In genomic region chr12:124006582-124007170, GRCh38 we compare ENCODE assay signal across 11 cellular contexts. TPM values are rescaled to one million over a fixed set of nuclear protein-coding genes. Genes with fewer than 3 reads are reported as not detected.
DNase-seq lines count a peak whose midpoint lies in the region; ATAC-seq and TF ChIP-seq lines count a peak whose summit lies in the region.
"Had no signal": no experiment of that assay in that cellular context is flagged by ENCODE, and none has a peak within 500 bp of the region (broad histone marks: within the 10 kb centered on the region; RNA-seq: fewer than 3 reads in every experiment).

No MANE protein-coding gene starts in this region.

- H3K4me3 ChIP-seq in OCI-LY7 (ENCODE audit: low read depth, low read length, poor library complexity, severe bottlenecking): no peak overlapping the region
- no peak overlapping the region for H3K4me3 ChIP-seq in endodermal cell (ENCODE audit: low read length)
- H3K4me3 ChIP-seq in right lobe of liver: no peak overlapping the region
- H3K4me3 ChIP-seq: MG63 had no signal

- no peak overlapping the region for H3K27ac ChIP-seq in CD4-positive, alpha-beta T cell (ENCODE audit: low read depth, low read length)
- H3K27ac ChIP-seq in OCI-LY7 (ENCODE audit: low read depth, low read length, poor library complexity, severe bottlenecking) (peak overlapping the region; percentile 23), endodermal cell (ENCODE audit: low read depth, low read length) (peak overlapping the region; percentile 16), right lobe of liver (no peak overlapping the region)

- 91 to 92% methylated on average over 4 to 8 of the region's 8 CpGs for WGBS in endodermal cell (ENCODE audit: insufficient coverage in 1 of 2, insufficient read length in 1 of 2), 2 experiments
- WGBS in right lobe of liver (ENCODE audit: insufficient coverage, low coverage, low lambda C conversion rate, missing lambda C conversion rate): 69% methylated on average over 4 of the region's 8 CpGs

- peak in 5 of 10 experiments; percentile 9 to 45 (median 18) for DNase-seq in CD4-positive, alpha-beta T cell
- DNase-seq in OCI-LY7 (ENCODE audit: low spot score) (peak; percentile 40), endodermal cell (no peak), CD1c-positive myeloid dendritic cell (ENCODE audit: extremely low spot score) (no peak), NCI-H187 (lab: John Stamatoyannopoulos, UW) (no peak), H4 (ENCODE audit: low spot score) (no peak), right lobe of liver (no peak)
- DNase-seq: Caco-2, MG63, PC-3 had no signal

- H3K27me3 Mint-ChIP-seq in CD4-positive, alpha-beta T cell: no peaks in the 10 kb centered on the region
- no peaks in the 10 kb centered on the region for H3K27me3 Mint-ChIP-seq in endodermal cell (ENCODE audit: insufficient read depth)

- H3K79me2 ChIP-seq in OCI-LY7 (ENCODE audit: insufficient read depth, low read depth, low read length): no peaks in the 10 kb centered on the region

- H3K27me3 ChIP-seq in CD4-positive, alpha-beta T cell (ENCODE audit: control insufficient read depth, insufficient read depth, low read length): no peaks in the 10 kb centered on the region
- H3K27me3 ChIP-seq in endodermal cell (ENCODE audit: control insufficient read depth, insufficient read depth, low read length, poor library complexity, severe bottlenecking) (no peaks in the 10 kb centered on the region), right lobe of liver (no peaks in the 10 kb centered on the region)
- H3K27me3 ChIP-seq: MG63 had no signal

- H3K9me3 ChIP-seq in CD4-positive, alpha-beta T cell (ENCODE audit: control insufficient read depth, low read length): no peaks in the 10 kb centered on the region
- H3K9me3 ChIP-seq in OCI-LY7 (ENCODE audit: low read length): no peaks in the 10 kb centered on the region
- no peaks in the 10 kb centered on the region for H3K9me3 ChIP-seq in endodermal cell (ENCODE audit: control insufficient read depth, low read length)
- no peaks in the 10 kb centered on the region for H3K9me3 ChIP-seq in right lobe of liver
- H3K9me3 ChIP-seq: Caco-2, MG63 had no signal

- H2AFZ ChIP-seq in OCI-LY7 (ENCODE audit: low read length): no peak overlapping the region

- no TSS peak for BruUV-seq in OCI-LY7 (replicated peaks; lab: Mats Ljungman, UMichigan)

- H3K4me2 ChIP-seq in OCI-LY7 (ENCODE audit: low read length): peak overlapping the region; percentile 24; the same call in 1 of the 2 replicates

- peaks cover 34% of the 10 kb centered on the region for H3K4me1 Mint-ChIP-seq in CD4-positive, alpha-beta T cell (ENCODE audit: low read depth)
- peaks cover 10% of the 10 kb centered on the region for H3K4me1 Mint-ChIP-seq in endodermal cell

- POLR2A ChIA-PET in CD4-positive, alpha-beta T cell (lab: Charles Lee): interaction anchor here (0.8 to 1.0 kb wide), 2 partner anchors 11 to 34 kb away, joined by 3 to 4 read pairs; partner anchors contain the start of gene ZNF664
- POLR2A ChIA-PET in OCI-LY7 (lab: Charles Lee): interaction anchor here (0.9 kb wide), 1 partner anchor 33 kb away, joined by 3 read pairs; no protein-coding TSS in a partner anchor

- no peaks in the 10 kb centered on the region for H3K9me2 ChIP-seq in OCI-LY7 (ENCODE audit: insufficient read depth, low read length)

- ATAC-seq in CD4-positive, alpha-beta T cell (ENCODE audit: poor library complexity): peak; percentile 84
- ATAC-seq in GM19351 (IDR thresholded peaks at IDR 0.05; ENCODE audit: unreplicated experiment): peak; percentile 68
- ATAC-seq in right lobe of liver: no peak
- ATAC-seq: PC-3 had no signal

- no peak for TF ChIP-seq CTCF in CD4-positive, alpha-beta T cell (IDR thresholded peaks at IDR 0.05)
- TF ChIP-seq CTCF in OCI-LY7 (conservative IDR thresholded peaks at IDR 0.05; ENCODE audit: low read length) (no peak), endodermal cell (conservative IDR thresholded peaks at IDR 0.05) (no peak), right lobe of liver (IDR thresholded peaks at IDR 0.05) (no peak)

- H3K27ac Mint-ChIP-seq in CD4-positive, alpha-beta T cell: peak overlapping the region; percentile 84
- H3K27ac Mint-ChIP-seq in endodermal cell: no peak overlapping the region

- TF ChIP-seq POLR2A in right lobe of liver (IDR thresholded peaks at IDR 0.05): no peak

- CTCF ChIA-PET in CD4-positive, alpha-beta T cell (lab: Charles Lee): no interaction called here
- CTCF ChIA-PET in OCI-LY7 (lab: Charles Lee; ENCODE audit: unreplicated experiment): no interaction called here

- intact Hi-C loops in CD4-positive, alpha-beta T cell (cut with DNase I, micrococcal nuclease): no loop called here
- intact Hi-C loops in OCI-LY7 (cut with micrococcal nuclease; ENCODE audit: unreplicated experiment) (no loop called here), right lobe of liver (cut with DNase I) (no loop called here)

- H3K9me3 Mint-ChIP-seq in CD4-positive, alpha-beta T cell: no peaks in the 10 kb centered on the region
- no peaks in the 10 kb centered on the region for H3K9me3 Mint-ChIP-seq in endodermal cell

- H4K20me1 ChIP-seq in OCI-LY7 (ENCODE audit: insufficient read depth, low read length): no peaks in the 10 kb centered on the region

- no peak overlapping the region for H3K9ac ChIP-seq in endodermal cell (ENCODE audit: extremely low read depth, low read length, poor library complexity, severe bottlenecking)

- H3K4me1 ChIP-seq in OCI-LY7 (ENCODE audit: insufficient read depth, low read length, poor library complexity, severe bottlenecking): peaks cover 10% of the 10 kb centered on the region
- peaks cover 4% of the 10 kb centered on the region for H3K4me1 ChIP-seq in endodermal cell (ENCODE audit: control insufficient read depth, insufficient read depth, low read length)
- peaks cover 0 to 36% (median 7%) of the 10 kb centered on the region in 4 donors for H3K4me1 ChIP-seq in right lobe of liver
- H3K4me1 ChIP-seq: Caco-2 had no signal

- peaks cover 42% of the 10 kb centered on the region; the same call in 1 of the 2 replicates for H3K36me3 ChIP-seq in OCI-LY7 (ENCODE audit: insufficient read depth, low read length)
- H3K36me3 ChIP-seq in endodermal cell (ENCODE audit: control insufficient read depth, insufficient read depth, low read length): peaks cover 62% of the 10 kb centered on the region
- H3K36me3 ChIP-seq in right lobe of liver: peaks cover 0 to 3% (median 0%) of the 10 kb centered on the region in 4 donors

- H3K4me3 Mint-ChIP-seq in CD4-positive, alpha-beta T cell: peak overlapping the region; percentile 58
- no peak overlapping the region for H3K4me3 Mint-ChIP-seq in endodermal cell

- peaks cover 18% of the 10 kb centered on the region for H3K36me3 Mint-ChIP-seq in CD4-positive, alpha-beta T cell (ENCODE audit: low read depth)
- peaks cover 30% of the 10 kb centered on the region for H3K36me3 Mint-ChIP-seq in endodermal cell (ENCODE audit: low read depth)

RNA-seq across cellular contexts. Expression of gene ZNF664, which starts 33.7 kb away (rescaled TPM):
- total RNA-seq in CD4-positive, alpha-beta T cell: 10 to 100 TPM; 13.4 to 19.0 TPM
- 45.6 and 60.0 TPM in 2 replicates for total RNA-seq in OCI-LY7 (2014; rRNA removed; shearing (Covaris generic))
- total RNA-seq in OCI-LY7 (2022): 59.8 and 67.1 TPM in 2 replicates
- 100 to 1,000 TPM; 131 to 139 TPM for total RNA-seq in endodermal cell
- polyA plus RNA-seq in endodermal cell (2013, experiment 1 of 2): 140 TPM
- polyA plus RNA-seq in endodermal cell (2013, experiment 2 of 2): 134 TPM
- 41.6 and 48.6 TPM in 2 replicates for total RNA-seq in H4 (2014; rRNA removed; shearing (Covaris generic))
- 10 to 100 TPM; 37.3 to 46.5 (median 43.2) TPM for total RNA-seq in right lobe of liver

RNA-seq across cellular contexts. Expression of gene CCDC92, which starts 34.0 kb away (rescaled TPM):
- total RNA-seq in CD4-positive, alpha-beta T cell: 10 to 100 TPM; 11.5 to 12.7 TPM
- total RNA-seq in OCI-LY7 (2014; rRNA removed; shearing (Covaris generic)): 2.5 and 3.1 TPM in 2 replicates
- total RNA-seq in OCI-LY7 (2022) (10.2 and 12.3 TPM in 2 replicates), endodermal cell (10 to 100 TPM; 37.9 to 45.1 TPM), right lobe of liver (10 to 100 TPM; 12.5 to 17.5 (median 16.1) TPM)
- 29.7 TPM for polyA plus RNA-seq in endodermal cell (2013, experiment 1 of 2)
- 28.1 TPM for polyA plus RNA-seq in endodermal cell (2013, experiment 2 of 2)
- 8.3 and 10.2 TPM in 2 replicates for total RNA-seq in H4 (2014; rRNA removed; shearing (Covaris generic))

Comparison
In these comparisons a context has a peak if more than half of its experiments do, and no peak if none do; other contexts are left out.
1. ATAC-seq: peak in CD4-positive, alpha-beta T cell (single experiment) and GM19351 (single experiment); none in right lobe of liver (0 of 4).
2. H3K27ac ChIP-seq: peak in OCI-LY7 (single experiment) and endodermal cell (single experiment); none in CD4-positive, alpha-beta T cell (single experiment) and right lobe of liver (0 of 3).